Comparison of ENCODE assay signal across 16 cellular contexts in genomic region chr1:60895167-60896124, GRCh38.
A peak's percentile ranks its signal among the peaks of the same experiment; 100 is the strongest.
DNase-seq lines count a peak whose midpoint lies in the region; ATAC-seq and TF ChIP-seq lines count a peak whose summit lies in the region.
"Had no signal": no experiment of that assay in that cellular context is flagged by ENCODE, and none has a peak within 500 bp of the region (broad histone marks: within the 10 kb centered on the region; RNA-seq: fewer than 3 reads in every experiment).

No MANE protein-coding gene starts in this region.

- ATAC-seq in left cardiac atrium (peak; percentile 75 to 89), GM18498 (IDR thresholded peaks at IDR 0.05; ENCODE audit: unreplicated experiment) (no peak)
- ATAC-seq: T-cell had no signal

- TF ChIP-seq CTCF in astrocyte of the spinal cord (IDR thresholded peaks at IDR 0.05; ENCODE audit: low read depth, low read length) = no peak

- H3K4me3 ChIP-seq in astrocyte of the spinal cord (ENCODE audit: low read depth, low read length) = no peak overlapping the region

- DNase-seq in NCI-H2171 (lab: John Stamatoyannopoulos, UW) (peak; percentile 83), astrocyte of the spinal cord (ENCODE audit: low read depth, low spot score) (peak; percentile 20), left cardiac atrium (peak; percentile 39), superior temporal gyrus (ENCODE audit: extremely low spot score) (peak; percentile 47), NOMO-1 treated with DMSO at 0.1 percent for 48 hours (lab: John Stamatoyannopoulos, UW; ENCODE audit: unreplicated experiment) (no peak)
- DNase-seq in stimulated activated CD4-positive, alpha-beta T cell treated with anti-CD3 and anti-CD28 coated beads, Interleukin-2, amount 100 ng/mL, for 24 hours = no peak
- DNase-seq: activated CD4-positive, alpha-beta T cell treated with anti-CD3 and anti-CD28 coated beads, Interleukin-2, amount 50 U/mL, for 1 hour; activated naive CD4-positive, alpha-beta T cell treated with Interleukin-2 at 50 U/mL for 16 hours; BE2C; cortex of kidney; Karpas-422; NCI-H1417; SHP77 treated with DMSO at 0.1 percent for 48 hours; stimulated activated CD4-positive, alpha-beta T cell treated with anti-CD3 and anti-CD28 coated beads, Interleukin-4, amount 100 ng/mL, for 24 hours; T-cell had no signal

- intact Hi-C loops in left cardiac atrium (cut with DNase I) = loop anchor here in 1 of 2 donors (10.0 kb wide), 1 partner anchor 201 kb away; no protein-coding TSS in a partner anchor

- in situ Hi-C loops in astrocyte of the spinal cord (cut with HindIII; ENCODE audit: low sequenced_read_pairs) = no loop called here

Comparison
In these comparisons a context has a peak if more than half of its experiments do, and no peak if none do; other contexts are left out.
1. DNase-seq: peak in NCI-H2171 (single experiment), astrocyte of the spinal cord (single experiment), left cardiac atrium (single experiment) and superior temporal gyrus (single experiment); none in stimulated activated CD4-positive, alpha-beta T cell treated with anti-CD3 and anti-CD28 coated beads, Interleukin-2, amount 100 ng/mL, for 24 hours (0 of 2) and NOMO-1 treated with DMSO at 0.1 percent for 48 hours (single experiment).